Comparison of ENCODE assay signal across 27 cellular contexts in genomic region chr1:209686319-209686718, GRCh38. TPM values are rescaled to one million over a fixed set of nuclear protein-coding genes. Genes with fewer than 3 reads are reported as not detected.
DNase-seq lines count a peak whose midpoint lies in the region; ATAC-seq, FAIRE-seq and TF ChIP-seq lines count a peak whose summit lies in the region.
"Had no signal": no experiment of that assay in that cellular context is flagged by ENCODE, and none has a peak within 500 bp of the region (broad histone marks: within the 10 kb centered on the region; RNA-seq: fewer than 3 reads in every experiment).

No MANE protein-coding gene starts in this region.

- peaks cover 23% of the 10 kb centered on the region for H3K4me1 Mint-ChIP-seq in activated T-cell treated with anti-CD3 and anti-CD28 coated beads, Interleukin-2, amount 50 U/mL, for 72 hours (ENCODE audit: low read depth)
- H3K4me1 Mint-ChIP-seq in activated CD4-positive, alpha-beta memory T cell treated with anti-CD3 and anti-CD28 coated beads, Interleukin-2, amount 10 ng/mL, durations not matched to agents 7 days and 5 days, result peaks cover 42% of the 10 kb centered on the region

- no peak overlapping the region for H3K4me3 ChIP-seq in spleen
- H3K4me3 ChIP-seq in osteoblast (ENCODE audit: insufficient read depth, low read length), result no peak overlapping the region
- H3K4me3 ChIP-seq: HAP-1, pancreas, Peyer's patch, right atrium auricular region, SJSA1, stomach, transverse colon had no signal

- H3K27ac ChIP-seq in spleen (peak overlapping the region in 6 of 8 donors; percentile 1 to 58 (median 46)), osteoblast (ENCODE audit: low read depth, low read length) (no peak overlapping the region)
- H3K27ac ChIP-seq: C4-2B, pancreas, Peyer's patch, SJSA1, stomach, transverse colon had no signal

- H3K79me2 ChIP-seq in osteoblast (ENCODE audit: insufficient read depth, low read length), result no peaks in the 10 kb centered on the region

- H3K27me3 ChIP-seq in spleen (replicated peaks in 1 of 7), result peaks cover 0 to 36% (median 0%) of the 10 kb centered on the region in 7 donors
- peaks cover 9% of the 10 kb centered on the region for H3K27me3 ChIP-seq in osteoblast (ENCODE audit: insufficient read depth, low read length)
- H3K27me3 ChIP-seq: pancreas, Peyer's patch, right atrium auricular region, SJSA1, stomach, transverse colon had no signal

- no peak overlapping the region for H2AFZ ChIP-seq in osteoblast (ENCODE audit: low read length)

- H3K4me1 ChIP-seq in spleen, result peaks cover 0 to 18% (median 11%) of the 10 kb centered on the region in 6 donors
- peaks cover 12% of the 10 kb centered on the region for H3K4me1 ChIP-seq in osteoblast (ENCODE audit: insufficient read depth, low read length)
- H3K4me1 ChIP-seq: HAP-1, pancreas, Peyer's patch had no signal

- CTCF ChIA-PET in activated CD4-positive, alpha-beta memory T cell treated with anti-CD3 and anti-CD28 coated beads, Interleukin-2, amount 10 ng/mL, durations not matched to agents 7 days and 5 days (lab: Charles Lee), result interaction anchor here (0.8 to 2.0 kb wide), 10 partner anchors 10 to 120 kb away, joined by 3 to 7 read pairs (median 5); partner anchors contain the start of gene G0S2

- H3K4me3 Mint-ChIP-seq in activated T-cell treated with anti-CD3 and anti-CD28 coated beads, Interleukin-2, amount 50 U/mL, for 72 hours, result peak overlapping the region; percentile 65 to 76
- peak overlapping the region; percentile 73 for H3K4me3 Mint-ChIP-seq in activated CD4-positive, alpha-beta memory T cell treated with anti-CD3 and anti-CD28 coated beads, Interleukin-2, amount 10 ng/mL, durations not matched to agents 7 days and 5 days
- H3K4me3 Mint-ChIP-seq: naive B cell, WTC11 had no signal

- FAIRE-seq in GM12892 (lab: Jason Lieb, UNC), result peak; percentile 30
- FAIRE-seq: pancreas had no signal

- no peaks in the 10 kb centered on the region for H4K20me1 ChIP-seq in osteoblast (ENCODE audit: insufficient read depth, low read length)

- no peaks in the 10 kb centered on the region for H3K9me3 Mint-ChIP-seq in activated T-cell treated with anti-CD3 and anti-CD28 coated beads, Interleukin-2, amount 50 U/mL, for 72 hours
- H3K9me3 Mint-ChIP-seq in activated CD4-positive, alpha-beta memory T cell treated with anti-CD3 and anti-CD28 coated beads, Interleukin-2, amount 10 ng/mL, durations not matched to agents 7 days and 5 days, result no peaks in the 10 kb centered on the region
- H3K9me3 Mint-ChIP-seq: naive B cell, WTC11 had no signal

- H3K36me3 ChIP-seq in spleen, result no peaks in the 10 kb centered on the region
- H3K36me3 ChIP-seq in osteoblast (ENCODE audit: insufficient read depth, low read length), result no peaks in the 10 kb centered on the region
- H3K36me3 ChIP-seq: HAP-1, pancreas, Peyer's patch, right atrium auricular region, SJSA1, stomach, transverse colon had no signal

- ATAC-seq in activated T-cell treated with anti-CD3 and anti-CD28 coated beads, Interleukin-2, amount 50 U/mL, for 72 hours (replicated peaks in 1 of 2), result no peak
- no peak for ATAC-seq in HG02759 (IDR thresholded peaks at IDR 0.05; ENCODE audit: unreplicated experiment)

- peaks cover 5% of the 10 kb centered on the region for H3K27me3 Mint-ChIP-seq in activated T-cell treated with anti-CD3 and anti-CD28 coated beads, Interleukin-2, amount 50 U/mL, for 72 hours (ENCODE audit: low read depth)
- no peaks in the 10 kb centered on the region for H3K27me3 Mint-ChIP-seq in activated CD4-positive, alpha-beta memory T cell treated with anti-CD3 and anti-CD28 coated beads, Interleukin-2, amount 10 ng/mL, durations not matched to agents 7 days and 5 days

- intact Hi-C loops in spleen (cut with DNase I; ENCODE audit: low total_unique reads), result no loop called here

- peak overlapping the region; percentile 73 for H3K27ac Mint-ChIP-seq in activated T-cell treated with anti-CD3 and anti-CD28 coated beads, Interleukin-2, amount 50 U/mL, for 72 hours
- peak overlapping the region; percentile 78 for H3K27ac Mint-ChIP-seq in activated CD4-positive, alpha-beta memory T cell treated with anti-CD3 and anti-CD28 coated beads, Interleukin-2, amount 10 ng/mL, durations not matched to agents 7 days and 5 days
- H3K27ac Mint-ChIP-seq: WTC11 had no signal

- no peak for TF ChIP-seq CTCF in spleen (IDR thresholded peaks at IDR 0.05 in 8 of 11, conservative IDR thresholded peaks at IDR 0.05 in 3 of 11)
- no peak for TF ChIP-seq CTCF in osteoblast (IDR thresholded peaks at IDR 0.05; ENCODE audit: extremely low read depth, low read depth, low read length)

- 72 to 81% (median 74%) methylated on average over 4 of the region's 4 CpGs for WGBS in spleen, 5 donors

- no peaks in the 10 kb centered on the region for H3K9me3 ChIP-seq in spleen
- no peaks in the 10 kb centered on the region for H3K9me3 ChIP-seq in osteoblast (ENCODE audit: low read depth, low read length)
- H3K9me3 ChIP-seq: HAP-1, pancreas, Peyer's patch, right atrium auricular region, SJSA1, stomach, transverse colon had no signal

- POLR2A ChIA-PET in activated CD4-positive, alpha-beta memory T cell treated with anti-CD3 and anti-CD28 coated beads, Interleukin-2, amount 10 ng/mL, durations not matched to agents 7 days and 5 days (lab: Charles Lee), result interaction anchor here (0.9 to 2.4 kb wide), 8 partner anchors 11 to 86 kb away, joined by 3 to 10 read pairs (median 4); partner anchors contain the start of gene G0S2

- H3K36me3 Mint-ChIP-seq in activated T-cell treated with anti-CD3 and anti-CD28 coated beads, Interleukin-2, amount 50 U/mL, for 72 hours (ENCODE audit: insufficient read depth in 2 of 2), result no peaks in the 10 kb centered on the region
- peaks cover 16% of the 10 kb centered on the region for H3K36me3 Mint-ChIP-seq in activated CD4-positive, alpha-beta memory T cell treated with anti-CD3 and anti-CD28 coated beads, Interleukin-2, amount 10 ng/mL, durations not matched to agents 7 days and 5 days (ENCODE audit: low read depth)
- H3K36me3 Mint-ChIP-seq: naive B cell, WTC11 had no signal

- TF ChIP-seq POLR2A in GM12892 (IDR thresholded peaks at IDR 0.05; ENCODE audit: low read depth, low read length), result no peak
- TF ChIP-seq POLR2A in spleen (IDR thresholded peaks at IDR 0.05), result no peak

- H3K4me2 ChIP-seq in osteoblast (ENCODE audit: insufficient read depth, low read length), result no peak overlapping the region

- DNase-seq in activated T-cell treated with anti-CD3 and anti-CD28 coated beads, Interleukin-2, amount 50 U/mL, for 72 hours, result no peak
- DNase-seq in activated T-cell treated with anti-CD3 and anti-CD28 coated beads, Interleukin-2, amount 50 U/mL, for 48 hours, result no peak
- DNase-seq in GM12892 (ENCODE audit: insufficient read length) (no peak), spleen (no peak), NCI-H1930 (lab: John Stamatoyannopoulos, UW) (no peak), osteoblast (ENCODE audit: insufficient read length, low spot score, missing footprints) (no peak)
- DNase-seq in activated CD4-positive, alpha-beta memory T cell treated with anti-CD3 and anti-CD28 coated beads, Interleukin-2, amount 10 ng/mL, durations not matched to agents 7 days and 5 days, result no peak
- DNase-seq: ACHN; DMS153; GDM1; mesenchymal stem cell; naive B cell; NCI-H146; NCI-H2171; NCI-H524; pancreas; Peyer's patch; stimulated activated CD4-positive, alpha-beta T cell treated with anti-CD3 and anti-CD28 coated beads, Interleukin-12 subunit alpha, Interleukin-12 subunit beta, amount 100 ng/mL, for 4 hours; stimulated activated CD4-positive, alpha-beta T cell treated with anti-CD3 and anti-CD28 coated beads, Interleukin-4, amount 100 ng/mL, for 4 hours; stomach; transverse colon had no signal

RNA-seq across cellular contexts. Expression of gene G0S2, which starts 11.1 kb away (rescaled TPM):
- 10 to 100 TPM in 1 of 2 donors, 1 to 10 TPM in 1; 9.6 to 25.9 TPM for total RNA-seq in activated T-cell treated with anti-CD3 and anti-CD28 coated beads, Interleukin-2, amount 50 U/mL, for 72 hours
- polyA plus RNA-seq in GM12892 (2012; ENCODE audit: missing spikeins), result 7.7 TPM
- 1 to 10 TPM; 7.3 to 7.6 TPM for total RNA-seq in activated CD4-positive, alpha-beta memory T cell treated with anti-CD3 and anti-CD28 coated beads, Interleukin-2, amount 10 ng/mL, durations not matched to agents 7 days and 5 days
- total RNA-seq in spleen (100 to 1,000 TPM in 1 of 7 donors, 10 to 100 TPM in 6; 12.5 to 126 (median 22.3) TPM), osteoblast (10.5 and 11.2 TPM in 2 replicates)
- polyA plus RNA-seq in spleen, result 10 to 100 TPM; 34.2 to 77.0 (median 41.0) TPM
- total RNA-seq: SJSA1 had no signal

RNA-seq across cellular contexts. Expression of gene HSD11B1, which starts 18.3 kb away (rescaled TPM):
- total RNA-seq in activated T-cell treated with anti-CD3 and anti-CD28 coated beads, Interleukin-2, amount 50 U/mL, for 72 hours, result 1 to 10 TPM; 2.1 to 3.1 TPM
- 0.32 TPM for polyA plus RNA-seq in GM12892 (2012; ENCODE audit: missing spikeins)
- total RNA-seq in activated CD4-positive, alpha-beta memory T cell treated with anti-CD3 and anti-CD28 coated beads, Interleukin-2, amount 10 ng/mL, durations not matched to agents 7 days and 5 days, result 10 to 100 TPM in 1 of 2 experiments, 1 to 10 TPM in 1; 8.7 to 11.4 TPM
- total RNA-seq in spleen (10 to 100 TPM in 2 of 7 donors, 1 to 10 TPM in 5; 1.8 to 14.9 (median 4.2) TPM), osteoblast (0.88 and 1.8 TPM in 2 replicates)
- polyA plus RNA-seq in spleen, result 1 to 10 TPM; 2.6 to 3.5 (median 3.2) TPM
- total RNA-seq: WTC11 had no signal

RNA-seq across cellular contexts. Expression of gene LAMB3, which starts 34.1 kb away (rescaled TPM):
- total RNA-seq in activated T-cell treated with anti-CD3 and anti-CD28 coated beads, Interleukin-2, amount 50 U/mL, for 72 hours, result 10 to 100 TPM in 1 of 2 donors, 1 to 10 TPM in 1; 5.9 to 26.0 TPM
- 0.59 TPM for polyA plus RNA-seq in GM12892 (2012; ENCODE audit: missing spikeins)
- 1 to 10 TPM; 4.2 to 4.4 TPM for total RNA-seq in activated CD4-positive, alpha-beta memory T cell treated with anti-CD3 and anti-CD28 coated beads, Interleukin-2, amount 10 ng/mL, durations not matched to agents 7 days and 5 days
- 1 to 10 TPM in 2 of 7 donors, under 1 TPM in 5; 0.43 to 3.4 (median 0.82) TPM for total RNA-seq in spleen
- under 1 TPM; 0.54 to 0.93 (median 0.77) TPM for polyA plus RNA-seq in spleen
- 5.4 and 9.7 TPM in 2 replicates for total RNA-seq in osteoblast
